8 cellular contexts compared by ENCODE assay signal in the genomic region with DNA sequence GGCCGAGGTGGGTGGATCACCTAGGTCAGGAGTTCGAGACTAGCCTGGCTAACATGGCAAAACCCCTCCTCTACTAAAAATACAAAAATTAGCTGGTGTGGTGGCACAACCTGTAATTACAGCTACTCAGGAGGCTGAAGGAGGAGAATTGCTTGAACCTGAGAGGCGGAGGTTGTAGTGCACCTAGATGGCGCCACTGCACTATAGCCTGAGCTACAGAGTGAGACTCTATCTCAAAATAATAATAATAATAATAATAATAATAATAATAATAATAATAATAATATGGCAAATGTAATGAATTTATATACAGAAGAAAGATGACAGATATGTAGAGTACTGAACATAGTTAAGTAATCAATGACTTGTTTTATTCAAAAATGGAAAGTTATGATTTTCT. TPM values are rescaled to one million over a fixed set of nuclear protein-coding genes. Genes with fewer than 3 reads are reported as not detected.
DNase-seq lines count a peak whose midpoint lies in the region; ATAC-seq, FAIRE-seq and TF ChIP-seq lines count a peak whose summit lies in the region.
"Not testable (repeated sequence)": the region's sequence is repeated elsewhere in the genome, so short reads cannot be mapped to it uniquely, and the experiment has no call there.

No MANE protein-coding gene starts in this region.

- not testable (repeated sequence) for H3K4me3 Mint-ChIP-seq in activated CD4-positive, alpha-beta T cell treated with anti-CD3 and anti-CD28 coated beads, Interleukin-2, amount 10 ng/mL, durations not matched to agents 7 days and 5 days

- H3K9me3 ChIP-seq in NT2/D1 (ENCODE audit: insufficient read depth, low read length); K562 (replicated peaks; ENCODE audit: control insufficient read depth, insufficient read depth, low read depth, low read length); osteoblast (ENCODE audit: low read depth, low read length); upper lobe of right lung: not testable (repeated sequence)

- TF ChIP-seq RAD21 in K562 (CRISPR knock-in tag; conservative IDR thresholded peaks at IDR 0.05 in 1 of 2, IDR thresholded peaks at IDR 0.05 in 1 of 2): peak in 1 of 2 experiments; percentile 29; a peak in 2 of 4 replicates

- POLR2A ChIA-PET in activated CD4-positive, alpha-beta T cell treated with anti-CD3 and anti-CD28 coated beads, Interleukin-2, amount 10 ng/mL, durations not matched to agents 7 days and 5 days (lab: Charles Lee); K562 (lab: Yijun Ruan, JAX): not testable (repeated sequence)

- H3K79me2 ChIP-seq in K562 (ENCODE audit: control insufficient read depth, insufficient read depth, low read length): not testable (repeated sequence)
- H3K79me2 ChIP-seq in osteoblast (ENCODE audit: insufficient read depth, low read length): peaks cover 38% of the 10 kb centered on the region

- not testable (repeated sequence) for H3K36me3 Mint-ChIP-seq in activated CD4-positive, alpha-beta T cell treated with anti-CD3 and anti-CD28 coated beads, Interleukin-2, amount 10 ng/mL, durations not matched to agents 7 days and 5 days (ENCODE audit: low read depth)

- H3K9ac ChIP-seq in NT2/D1 (ENCODE audit: insufficient read length, low read depth); K562 (ENCODE audit: insufficient read depth in 1 of 2, low read depth in 2 of 2, low read length in 2 of 2): not testable (repeated sequence)

- not testable (repeated sequence) for H3K4me3 ChIP-seq in NT2/D1 (ENCODE audit: insufficient read length, low read depth); K562; osteoblast (ENCODE audit: insufficient read depth, low read length); upper lobe of right lung

- H3K27me3 ChIP-seq in NT2/D1 (ENCODE audit: insufficient read depth, insufficient read length); K562 (ENCODE audit: control insufficient read depth in 2 of 2, insufficient read depth in 2 of 2, low read length in 2 of 2); foreskin keratinocyte; osteoblast (ENCODE audit: insufficient read depth, low read length); upper lobe of right lung: not testable (repeated sequence)

- DNase-seq in ELF-1 (ENCODE audit: low read depth, low spot score) (peak; percentile 12), NT2/D1 (ENCODE audit: low read depth, low spot score) (peak; percentile 30), K562 (ENCODE audit: extremely low read depth in 1 of 4, low spot score in 3 of 4) (peak in 1 of 4 experiments; percentile 40), upper lobe of right lung (peak; percentile 65)
- peak; percentile 43 for DNase-seq in activated CD4-positive, alpha-beta T cell treated with anti-CD3 and anti-CD28 coated beads, Interleukin-2, amount 10 ng/mL, durations not matched to agents 7 days and 5 days
- DNase-seq in foreskin keratinocyte; osteoblast (ENCODE audit: insufficient read length, low spot score, missing footprints): not testable (repeated sequence)

- ATAC-seq in HG03095 (IDR thresholded peaks at IDR 0.05; ENCODE audit: unreplicated experiment) (peak; percentile 13), K562 (peak; percentile 72), foreskin keratinocyte (peak; percentile 56)
- not testable (repeated sequence) for ATAC-seq in upper lobe of right lung

- H3K27ac Mint-ChIP-seq in activated CD4-positive, alpha-beta T cell treated with anti-CD3 and anti-CD28 coated beads, Interleukin-2, amount 10 ng/mL, durations not matched to agents 7 days and 5 days: not testable (repeated sequence)

- H3K4me2 ChIP-seq in K562 (ENCODE audit: insufficient read depth, low read length); osteoblast (ENCODE audit: insufficient read depth, low read length): not testable (repeated sequence)

- not testable (repeated sequence) for H3K9me3 Mint-ChIP-seq in activated CD4-positive, alpha-beta T cell treated with anti-CD3 and anti-CD28 coated beads, Interleukin-2, amount 10 ng/mL, durations not matched to agents 7 days and 5 days

- not testable (repeated sequence) for BruUV-seq in K562 (replicated peaks; lab: Mats Ljungman, UMichigan)

- H2AFZ ChIP-seq in K562 (ENCODE audit: low read depth, low read length); osteoblast (ENCODE audit: low read length): not testable (repeated sequence)

- TF ChIP-seq POLR2A in K562 (conservative IDR thresholded peaks at IDR 0.05): not testable (repeated sequence)

- peak in 1 of 3 experiments; percentile 39; a peak in 3 of 6 replicates for TF ChIP-seq CTCF in K562 (IDR thresholded peaks at IDR 0.05 in 2 of 3, conservative IDR thresholded peaks at IDR 0.05 in 1 of 3; ENCODE audit: insufficient read depth in 2 of 3, low read depth in 1 of 3, low read length in 3 of 3)
- TF ChIP-seq CTCF in foreskin keratinocyte (conservative IDR thresholded peaks at IDR 0.05): peak; percentile 58
- peak; percentile 17 for TF ChIP-seq CTCF in osteoblast (IDR thresholded peaks at IDR 0.05; ENCODE audit: extremely low read depth, low read depth, low read length)
- peak; percentile 35 for TF ChIP-seq CTCF in upper lobe of right lung (IDR thresholded peaks at IDR 0.05)

- not testable (repeated sequence) for H3K4me1 ChIP-seq in NT2/D1 (ENCODE audit: insufficient read depth, insufficient read length); K562 (replicated peaks in 1 of 2; ENCODE audit: control insufficient read depth in 2 of 2, insufficient read depth in 2 of 2, low read length in 2 of 2); foreskin keratinocyte; upper lobe of right lung
- peaks cover 30% of the 10 kb centered on the region for H3K4me1 ChIP-seq in osteoblast (ENCODE audit: insufficient read depth, low read length)

- peaks cover 14% of the 10 kb centered on the region for H3K4me1 Mint-ChIP-seq in activated CD4-positive, alpha-beta T cell treated with anti-CD3 and anti-CD28 coated beads, Interleukin-2, amount 10 ng/mL, durations not matched to agents 7 days and 5 days

- TF ChIP-seq EP300 in K562 (IDR thresholded peaks at IDR 0.05; ENCODE audit: low read length): not testable (repeated sequence)

- FAIRE-seq in K562 (lab: Jason Lieb, UNC): not testable (repeated sequence)

- H3K9me1 ChIP-seq in K562 (ENCODE audit: control insufficient read depth, insufficient read depth, low read length): not testable (repeated sequence)

- not testable (repeated sequence) for H3K27ac ChIP-seq in K562 (ENCODE audit: extremely low read depth, low read depth, low read length); foreskin keratinocyte; osteoblast (ENCODE audit: low read depth, low read length); upper lobe of right lung

- CTCF ChIA-PET in activated CD4-positive, alpha-beta T cell treated with anti-CD3 and anti-CD28 coated beads, Interleukin-2, amount 10 ng/mL, durations not matched to agents 7 days and 5 days (lab: Charles Lee): interaction anchor here (1.4 to 1.5 kb wide), 2 partner anchors 236 to 536 kb away, joined by 6 read pairs; no protein-coding TSS in a partner anchor
- CTCF ChIA-PET in K562 (lab: Yijun Ruan, JAX; ENCODE audit: low intra/inter-chr PET ratio): interaction anchor here (0.7 kb wide), 1 partner anchor 50 kb away, joined by 3 read pairs; no protein-coding TSS in a partner anchor

- intact Hi-C loops in K562 (cut with micrococcal nuclease): loop anchor here (1.0 kb wide), 1 partner anchor 532 kb away; no protein-coding TSS in a partner anchor
- intact Hi-C loops in upper lobe of right lung (cut with DNase I): not testable (repeated sequence)

- WGBS in K562 (ENCODE audit: insufficient coverage, low coverage, missing lambda C conversion rate): 9% methylated on average over 4 of the region's 4 CpGs

- H4K20me1 ChIP-seq in K562 (replicated peaks; ENCODE audit: control insufficient read depth, insufficient read depth, low read length); osteoblast (ENCODE audit: insufficient read depth, low read length): not testable (repeated sequence)

- H3K27me3 Mint-ChIP-seq in activated CD4-positive, alpha-beta T cell treated with anti-CD3 and anti-CD28 coated beads, Interleukin-2, amount 10 ng/mL, durations not matched to agents 7 days and 5 days: not testable (repeated sequence)

- H3K36me3 ChIP-seq in NT2/D1 (ENCODE audit: insufficient read depth, insufficient read length, low read length); K562 (ENCODE audit: control insufficient read depth, insufficient read depth, low read length); upper lobe of right lung: not testable (repeated sequence)
- peaks cover 17% of the 10 kb centered on the region for H3K36me3 ChIP-seq in osteoblast (ENCODE audit: insufficient read depth, low read length)

- in situ Hi-C loops in K562 (cut with MboI): not testable (repeated sequence)

RNA-seq across cellular contexts. Expression of a gene that starts 48.2 kb away (rescaled TPM):
- not detected for total RNA-seq in activated CD4-positive, alpha-beta T cell treated with anti-CD3 and anti-CD28 coated beads, Interleukin-2, amount 10 ng/mL, durations not matched to agents 7 days and 5 days
- total RNA-seq in K562 (2011; cell fraction: chromatin; rRNA removed; ENCODE audit: low replicate concordance): not detected in 2 replicates
- not detected in 2 replicates for total RNA-seq in K562 (2011; cell fraction: nucleolus; rRNA removed)
- not detected in 2 replicates for total RNA-seq in K562 (2011; cell fraction: nucleoplasm; rRNA removed)
- total RNA-seq in K562 (2014; rRNA removed) (not detected in 2 replicates), K562 (2014; rRNA removed; fragmentation: Illumina TruSeq; extraction: Trizol) (not detected in 2 replicates), K562 (2015; rRNA removed; fragmentation: Illumina TruSeq; extraction: Trizol) (not detected in 2 replicates), K562 (2021) (not detected in 2 replicates), foreskin keratinocyte (not detected in 2 replicates), osteoblast (377 and 445 TPM in 2 replicates), upper lobe of right lung (21.9 TPM)
- polyA plus RNA-seq in K562 (2011; rRNA removed) (not detected in 2 replicates), K562 (2014; fragmentation: Illumina TruSeq; extraction: Trizol) (not detected in 2 replicates), K562 (2014; fragmentation: Nextera tagmentation; extraction: Ambion mirVana) (not detected), K562 (2014; rRNA removed) (not detected in 2 replicates), foreskin keratinocyte (not detected in 2 replicates)
- not detected in 2 replicates for polyA plus RNA-seq in K562 (2011; cell fraction: cytosol; rRNA removed)
- not detected in 2 replicates for polyA plus RNA-seq in K562 (2011; cell fraction: nucleus; rRNA removed)
- polyA plus RNA-seq in K562 (2012): 0.01 TPM in 1 of 2 replicates, not detected in the other
- polyA minus RNA-seq in K562 (2011; rRNA and poly(A)+ RNA removed): not detected in 2 replicates
- not detected in 2 replicates for polyA minus RNA-seq in K562 (2011; cell fraction: cytosol; rRNA and poly(A)+ RNA removed)
- polyA minus RNA-seq in K562 (2011; cell fraction: nucleus; rRNA and poly(A)+ RNA removed): not detected in 2 replicates

Comparison
In these comparisons a context has a peak if more than half of its experiments do, and no peak if none do; other contexts are left out.
1. RNA of a gene that starts 48.2 kb away (total RNA-seq): 377 to 445 TPM in osteoblast and 21.9 TPM in upper lobe of right lung (single experiment); not detected in activated CD4-positive, alpha-beta T cell treated with anti-CD3 and anti-CD28 coated beads, Interleukin-2, amount 10 ng/mL, durations not matched to agents 7 days and 5 days, not detected in K562 and not detected in foreskin keratinocyte; every median in the first group is over 10 times any median in the second.